In the genomic region with DNA sequence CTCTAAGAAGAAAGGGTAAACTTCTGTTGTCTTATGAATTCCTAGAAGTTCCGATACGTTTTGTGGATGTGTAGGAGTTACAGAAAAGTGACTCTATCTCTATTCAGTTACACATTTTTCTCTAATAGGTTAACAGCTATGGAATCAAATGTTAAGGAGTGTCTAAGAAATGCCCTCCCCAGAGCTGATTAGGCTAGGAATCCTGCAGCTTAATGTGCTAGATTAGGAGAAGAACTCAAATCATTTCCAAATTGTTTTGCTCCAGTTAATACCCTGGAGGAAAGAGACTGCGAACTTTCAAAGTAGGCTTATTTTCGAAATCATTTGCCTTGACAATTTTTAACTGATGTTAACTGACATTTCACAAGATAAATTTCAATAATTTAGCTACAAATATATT, we compare ENCODE assay signal across 18 cellular contexts.
"Had no signal": no experiment of that assay in that cellular context is flagged by ENCODE, and none has a peak within 500 bp of the region (broad histone marks: within the 10 kb centered on the region; RNA-seq: fewer than 3 reads in every experiment).

No MANE protein-coding gene starts in this region.

- H3K4me1 ChIP-seq: lower lobe of right lung, pancreas, prostate gland, right lobe of liver, spleen, uterus had no signal

- H2AFZ ChIP-seq: hepatocyte had no signal

- H3K27me3 ChIP-seq: hepatocyte, pancreas, right lobe of liver, spleen, tibial nerve, uterus had no signal

- DNase-seq: islet precursor cell; lower lobe of right lung; mammary epithelial cell; mesenchymal stem cell; naive thymus-derived CD8-positive, alpha-beta T cell; nucleus accumbens; pancreas; posterior cingulate gyrus; right lobe of liver; spleen; stimulated activated CD4-positive, alpha-beta T cell treated with anti-CD3 and anti-CD28 coated beads, Interleukin-4, amount 100 ng/mL, for 24 hours; stimulated activated naive CD4-positive, alpha-beta T cell; substantia nigra; uterus had no signal

- H3K4me3 ChIP-seq: hepatocyte, lower lobe of right lung, pancreas, prostate gland, right lobe of liver, spleen, tibial nerve, uterus had no signal

- H3K79me2 ChIP-seq: hepatocyte had no signal

- H3K4me2 ChIP-seq: hepatocyte had no signal

- ATAC-seq: lower lobe of right lung; naive thymus-derived CD8-positive, alpha-beta T cell; pancreas; right lobe of liver; stimulated activated effector memory CD8-positive, alpha-beta T cell treated with anti-CD3 and anti-CD28 coated beads, Interleukin-12 subunit alpha, Interleukin-12 subunit beta, amount 100 ng/mL, for 72 hours had no signal

- H3K27ac ChIP-seq: hepatocyte, lower lobe of right lung, pancreas, prostate gland, right lobe of liver, spleen, tibial nerve, uterus had no signal

- FAIRE-seq: pancreas had no signal

- H3K9me3 ChIP-seq: lower lobe of right lung, pancreas, prostate gland, right lobe of liver, spleen, tibial nerve, uterus had no signal
